In the genomic region with DNA sequence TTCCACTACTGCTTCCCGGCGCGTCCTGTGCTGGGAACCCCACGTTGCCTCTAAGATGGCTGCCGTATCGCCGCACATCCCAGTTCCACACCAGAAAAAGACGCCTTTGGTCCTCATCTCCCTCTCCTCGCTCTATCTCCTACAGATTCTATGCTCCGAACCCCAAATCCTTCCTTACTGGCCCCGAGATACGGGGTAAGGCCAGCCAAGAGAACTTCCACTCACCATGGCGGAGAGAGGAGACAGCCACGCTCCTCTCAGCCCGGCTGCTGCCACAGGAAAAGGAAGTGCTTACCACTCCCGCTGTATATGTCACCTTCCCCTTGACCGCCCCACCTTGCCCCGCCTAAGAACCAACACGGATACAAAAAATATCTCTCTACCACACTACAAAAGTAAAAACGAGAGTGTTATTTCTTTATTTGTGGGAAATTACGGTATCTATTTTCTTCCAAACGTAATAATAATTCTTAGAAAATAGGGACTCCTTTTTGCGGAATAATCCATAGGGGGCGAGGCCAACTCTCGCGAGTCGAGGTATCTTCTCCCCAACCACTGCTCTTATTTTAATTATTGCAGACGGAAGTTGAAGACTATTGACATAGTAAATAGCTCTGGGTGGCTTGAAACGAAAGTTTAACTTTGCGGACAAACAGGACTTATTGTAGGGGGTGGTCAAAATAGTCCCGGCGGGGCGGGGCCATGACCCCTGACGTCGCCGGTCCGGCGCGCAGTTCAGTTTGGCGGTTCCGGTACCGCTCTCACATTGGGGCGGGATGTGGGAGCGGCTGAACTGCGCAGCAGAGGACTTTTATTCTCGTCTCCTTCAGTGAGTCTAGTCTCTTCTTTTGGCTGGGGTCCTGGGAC, we compare ENCODE assay signal across 8 cellular contexts. TPM values are rescaled to one million over a fixed set of nuclear protein-coding genes. Genes with fewer than 3 reads are reported as not detected.
DNase-seq lines count a peak whose midpoint lies in the region; ATAC-seq, FAIRE-seq and TF ChIP-seq lines count a peak whose summit lies in the region.

RPL4 (minus strand) TSS at position 293 of the 867 bp plus-strand sequence; CDS start at position 228, 65 bp downstream.
ZWILCH (plus strand) TSS at position 764 of the 867 bp plus-strand sequence; CDS start at position 777, 13 bp downstream.

- H2BK20ac ChIP-seq in H1 (ENCODE audit: low read length) = no peak within 1 kb of the TSS

- peak within 1 kb of the TSS; percentile 85 to 93 for H3K4me2 ChIP-seq in H1 (ENCODE audit: insufficient read depth in 1 of 2, low read depth in 2 of 2, low read length in 2 of 2)

- H3K79me1 ChIP-seq in H1 (ENCODE audit: low read depth, low read length) = peaks cover 4% of the 10 kb centered on the region

- H2AK5ac ChIP-seq in H1 (ENCODE audit: low read depth, low read length) = peak within 1 kb of the TSS; percentile 76; the same call in 1 of the 2 replicates

- H3K56ac ChIP-seq in H1 (replicated peaks; ENCODE audit: insufficient read length, low read depth, low read length) = peak within 1 kb of the TSS; percentile 92

- 2% methylated on average over 38 of the region's 46 CpGs; no CpG with 5 or more reads in 1 of the 2 experiments for WGBS in H1 (ENCODE audit: extremely low coverage in 1 of 2, insufficient coverage in 1 of 2, insufficient read length in 1 of 2, insufficient replicate concordance in 2 of 2, low coverage in 1 of 2, low lambda C conversion rate in 2 of 2, missing lambda C conversion rate in 1 of 2), 2 experiments

- peaks cover 20 to 69% of the 10 kb centered on the region in 2 experiments for H3K79me2 ChIP-seq in H1 (ENCODE audit: control insufficient read depth in 1 of 2, insufficient read depth in 2 of 2, low read length in 2 of 2)

- peaks cover 0 to 4% of the 10 kb centered on the region in 2 experiments for H4K20me1 ChIP-seq in H1 (replicated peaks in 1 of 2; ENCODE audit: control insufficient read depth in 1 of 2, insufficient read depth in 2 of 2, low read length in 2 of 2)

- no peak for TF ChIP-seq CTCF in H1 (IDR thresholded peaks at IDR 0.05; ENCODE audit: control extremely low read depth in 1 of 3, insufficient read depth in 1 of 3, low read depth in 1 of 3, low read length in 3 of 3)

- no peaks in the 10 kb centered on the region for H3K27me3 ChIP-seq in H1 (replicated peaks in 1 of 4; ENCODE audit: control insufficient read depth in 3 of 4, extremely low read depth in 1 of 4, insufficient read depth in 3 of 4, low read length in 3 of 4)

- H2AFZ ChIP-seq in H1 (ENCODE audit: low read length) = peak within 1 kb of the TSS; percentile 97

- H3K36me3 Mint-ChIP-seq in memory B cell = peaks cover 11% of the 10 kb centered on the region

- H3K4me3 Mint-ChIP-seq in memory B cell = peak within 1 kb of the TSS; percentile 100

- peak within 1 kb of the TSS; percentile 90; the same call in 1 of the 2 replicates for H4K8ac ChIP-seq in H1 (ENCODE audit: extremely low read depth, insufficient read depth, low read length)

- peak within 1 kb of the TSS; percentile 94 for H3K4ac ChIP-seq in H1 (replicated peaks; ENCODE audit: insufficient read length, low read depth, low read length)

- no peaks in the 10 kb centered on the region for H3K9me3 Mint-ChIP-seq in memory B cell

- H3K23me2 ChIP-seq in H1 (ENCODE audit: low read depth, low read length) = peaks cover 12% of the 10 kb centered on the region

- H3K4me1 Mint-ChIP-seq in memory B cell = peaks cover 21% of the 10 kb centered on the region

- H3K18ac ChIP-seq in H1 (ENCODE audit: extremely low read depth, low read length) = peak within 1 kb of the TSS; percentile 86

- H3K27ac ChIP-seq in H1 (ENCODE audit: low read depth, low read length) = peak within 1 kb of the TSS; percentile 93

- FAIRE-seq in H1 (lab: Jason Lieb, UNC) = no peak

- H3K27ac Mint-ChIP-seq in memory B cell = peak within 1 kb of the TSS; percentile 96

- H3K23ac ChIP-seq in H1 (ENCODE audit: insufficient read length) = no peak within 1 kb of the TSS

- no peaks in the 10 kb centered on the region for H3K9me3 ChIP-seq in H1 (ENCODE audit: insufficient read depth in 2 of 2, low read depth in 1 of 2, low read length in 1 of 2)

- H2BK15ac ChIP-seq in H1 (ENCODE audit: low read length) = no peak within 1 kb of the TSS

- peak within 1 kb of the TSS; percentile 93 to 99 (median 96) for H3K9ac ChIP-seq in H1 (replicated peaks in 1 of 4; ENCODE audit: extremely low read depth in 1 of 4, low read depth in 3 of 4, low read length in 3 of 4)

- TF ChIP-seq POLR2A in H1 (IDR thresholded peaks at IDR 0.05; ENCODE audit: control extremely low read depth in 1 of 2, low read depth in 2 of 2, low read length in 2 of 2) = peak; percentile 96 to 98

- peak within 1 kb of the TSS; percentile 91 for H4K91ac ChIP-seq in H1 (replicated peaks; ENCODE audit: insufficient read length, low read length)

- peak within 1 kb of the TSS; percentile 96 for H4K5ac ChIP-seq in H1 (ENCODE audit: insufficient read length, low read depth, low read length)

- peak within 1 kb of the TSS; percentile 93 for H2BK5ac ChIP-seq in H1 (ENCODE audit: low read depth, low read length)

- ATAC-seq in GM19324 (IDR thresholded peaks at IDR 0.05; ENCODE audit: low FRiP score, unreplicated experiment) (peak; percentile 79), HG03469 (IDR thresholded peaks at IDR 0.05; ENCODE audit: unreplicated experiment) (peak; percentile 49), memory B cell (ENCODE audit: low read depth) (peak; percentile 85)

- POLR2A ChIA-PET in activated CD8-positive, alpha-beta memory T cell treated with anti-CD3 and anti-CD28 coated beads for 36 hours (lab: Charles Lee) = interaction anchor here (0.5 to 2.3 kb wide), 7 partner anchors 8 to 1016 kb away, joined by 3 to 15 read pairs (median 4); partner anchors contain the start of genes C15orf61, MAP2K1 and TIPIN
- POLR2A ChIA-PET in H1 (lab: Charles Lee; ENCODE audit: partially characterized antibody) = interaction anchor here (0.6 to 4.7 kb wide), 57 partner anchors 7 to 635 kb away, joined by 3 to 52 read pairs (median 4); partner anchors contain the start of genes LCTL, MAP2K1, MEGF11 and RAB11A

- TF ChIP-seq EP300 in H1 (IDR thresholded peaks at IDR 0.05; ENCODE audit: borderline replicate concordance in 1 of 2, low read depth in 2 of 2, low read length in 2 of 2) = no peak

- H3K36me3 ChIP-seq in H1 (ENCODE audit: control insufficient read depth in 2 of 4, insufficient read depth in 4 of 4, low read length in 3 of 4) = peaks cover 28 to 43% (median 35%) of the 10 kb centered on the region in 4 experiments

- CTCF ChIA-PET in activated CD8-positive, alpha-beta memory T cell treated with anti-CD3 and anti-CD28 coated beads for 36 hours (lab: Charles Lee) = interaction anchor here (0.6 to 1.2 kb wide), 3 partner anchors 47 to 156 kb away, joined by 3 to 5 read pairs (median 3); no protein-coding TSS in a partner anchor
- CTCF ChIA-PET in H1 (lab: Charles Lee; ENCODE audit: partially characterized antibody) = interaction anchor here (1.0 kb wide), 1 partner anchor 11 kb away, joined by 5 read pairs; no protein-coding TSS in a partner anchor

- peaks cover 0 to 6% (median 5%) of the 10 kb centered on the region in 4 experiments; a peak in 4 of 7 replicates for H3K4me1 ChIP-seq in H1 (replicated peaks in 1 of 4; ENCODE audit: control insufficient read depth in 3 of 4, insufficient read depth in 4 of 4, low read length in 3 of 4)

- no peak for TF ChIP-seq RAD21 in H1 (IDR thresholded peaks at IDR 0.05 in 1 of 2, conservative IDR thresholded peaks at IDR 0.05 in 1 of 2; ENCODE audit: low read depth in 2 of 2, low read length in 2 of 2)

- H3K4me3 ChIP-seq in H1 (ENCODE audit: extremely low read depth in 1 of 4, insufficient read depth in 2 of 4, low read depth in 3 of 4, low read length in 4 of 4) = peak within 1 kb of the TSS; percentile 95 to 100 (median 99)

- DNase-seq in C1 segment of cervical spinal cord (lab: John Stamatoyannopoulos, UW) (peak in 13 of 14 donors; percentile 16 to 76 (median 62)), NOMO-1 (lab: John Stamatoyannopoulos, UW; ENCODE audit: unreplicated experiment in 2 of 2) (peak; percentile 82 to 84), H1 (ENCODE audit: low read depth in 1 of 2, low spot score in 2 of 2) (peak; percentile 46 to 82), memory B cell (ENCODE audit: low spot score in 2 of 2) (peak; percentile 78 to 81)
- peak; percentile 69 for DNase-seq in stimulated activated CD8-positive, alpha-beta memory T cell treated with anti-CD3 and anti-CD28 coated beads, Interleukin-12 subunit alpha, Interleukin-12 subunit beta, amount 100 ng/mL, for 4 hours (ENCODE audit: low read depth)

- peak within 1 kb of the TSS; percentile 95 for H3K14ac ChIP-seq in H1 (ENCODE audit: insufficient read length)

- 0 out of 2 replicates have a peak within 1 kb of the TSS, but pooled peaks have one; percentile 18 for H2BK12ac ChIP-seq in H1 (ENCODE audit: low read depth, low read length)

- peak within 1 kb of the TSS; percentile 4 for H2BK120ac ChIP-seq in H1 (replicated peaks; ENCODE audit: low read depth, low read length)

- H3K27me3 Mint-ChIP-seq in memory B cell = no peaks in the 10 kb centered on the region

TF ChIP-seq in H1, 55 proteins besides CTCF, POLR2A, EP300 and RAD21 (continues in another document):
- peak; percentile 83 for TF ChIP-seq GABPA (IDR thresholded peaks at IDR 0.05; ENCODE audit: borderline replicate concordance, insufficient read depth, low read length)
- TF ChIP-seq TBP (IDR thresholded peaks at IDR 0.05; ENCODE audit: low read depth, low read length) = peak; percentile 95

RNA-seq across cellular contexts. Expression of gene RPL4, which starts in this region (rescaled TPM):
- 1,000 to 10,000 TPM; 4,526 to 4,577 TPM for total RNA-seq in activated CD8-positive, alpha-beta memory T cell treated with anti-CD3 and anti-CD28 coated beads for 36 hours
- total RNA-seq in H1 (2021; fragmentation: NEBNext Ultra II Directional; extraction: Animal tissue kit (Norgen Biotek cat#: 25700)) = 3,886 and 3,950 TPM in 2 replicates
- polyA plus RNA-seq in H1 (2011; rRNA removed) = 3,376 and 3,973 TPM in 2 replicates
- 4,765 TPM for polyA plus RNA-seq in H1 (2011; cell fraction: cytosol; rRNA removed)
- 8,529 TPM for polyA plus RNA-seq in H1 (2011; cell fraction: nucleus; rRNA removed)
- polyA plus RNA-seq in H1 (2012, experiment 1 of 2) = 4,272 to 4,889 TPM (median 4,608 TPM) in 4 replicates
- polyA plus RNA-seq in H1 (2012, experiment 2 of 2) = 1,896 TPM
- 2,531 TPM for polyA plus RNA-seq in H1 (2013, experiment 1 of 2)
- polyA plus RNA-seq in H1 (2013, experiment 2 of 2) = 2,570 TPM
- polyA minus RNA-seq in H1 (2011; rRNA and poly(A)+ RNA removed) = 4,358 and 5,287 TPM in 2 replicates
- polyA minus RNA-seq in H1 (2011; cell fraction: cytosol; rRNA and poly(A)+ RNA removed) = 1,442 TPM
- polyA minus RNA-seq in H1 (2011; cell fraction: nucleus; rRNA and poly(A)+ RNA removed) = 2,653 TPM

RNA-seq across cellular contexts. Expression of gene ZWILCH, which starts in this region (rescaled TPM):
- 10 to 100 TPM; 42.9 to 44.9 TPM for total RNA-seq in activated CD8-positive, alpha-beta memory T cell treated with anti-CD3 and anti-CD28 coated beads for 36 hours
- 61.5 and 62.8 TPM in 2 replicates for total RNA-seq in H1 (2021; fragmentation: NEBNext Ultra II Directional; extraction: Animal tissue kit (Norgen Biotek cat#: 25700))
- polyA plus RNA-seq in H1 (2011; rRNA removed) = 8.8 and 18.1 TPM in 2 replicates
- polyA plus RNA-seq in H1 (2011; cell fraction: cytosol; rRNA removed) = 27.2 TPM
- polyA plus RNA-seq in H1 (2011; cell fraction: nucleus; rRNA removed) = 17.6 TPM
- 27.6 to 50.8 TPM (median 33.3 TPM) in 4 replicates for polyA plus RNA-seq in H1 (2012, experiment 1 of 2)
- polyA plus RNA-seq in H1 (2012, experiment 2 of 2) = 2.3 TPM
- 40.7 TPM for polyA plus RNA-seq in H1 (2013, experiment 1 of 2)
- polyA plus RNA-seq in H1 (2013, experiment 2 of 2) = 37.0 TPM
- polyA minus RNA-seq in H1 (2011; rRNA and poly(A)+ RNA removed) = 44.8 and 75.5 TPM in 2 replicates
- 25.5 TPM for polyA minus RNA-seq in H1 (2011; cell fraction: cytosol; rRNA and poly(A)+ RNA removed)
- polyA minus RNA-seq in H1 (2011; cell fraction: nucleus; rRNA and poly(A)+ RNA removed) = 36.3 TPM

Comparison
In these comparisons a context has a peak if more than half of its experiments do, and no peak if none do; other contexts are left out.
1. Peak in every context shown above with its lines: DNase-seq, ATAC-seq, H3K4me3 ChIP-seq and H3K27ac ChIP-seq.